ENCODE assay signal across 8 cellular contexts in the genomic region with DNA sequence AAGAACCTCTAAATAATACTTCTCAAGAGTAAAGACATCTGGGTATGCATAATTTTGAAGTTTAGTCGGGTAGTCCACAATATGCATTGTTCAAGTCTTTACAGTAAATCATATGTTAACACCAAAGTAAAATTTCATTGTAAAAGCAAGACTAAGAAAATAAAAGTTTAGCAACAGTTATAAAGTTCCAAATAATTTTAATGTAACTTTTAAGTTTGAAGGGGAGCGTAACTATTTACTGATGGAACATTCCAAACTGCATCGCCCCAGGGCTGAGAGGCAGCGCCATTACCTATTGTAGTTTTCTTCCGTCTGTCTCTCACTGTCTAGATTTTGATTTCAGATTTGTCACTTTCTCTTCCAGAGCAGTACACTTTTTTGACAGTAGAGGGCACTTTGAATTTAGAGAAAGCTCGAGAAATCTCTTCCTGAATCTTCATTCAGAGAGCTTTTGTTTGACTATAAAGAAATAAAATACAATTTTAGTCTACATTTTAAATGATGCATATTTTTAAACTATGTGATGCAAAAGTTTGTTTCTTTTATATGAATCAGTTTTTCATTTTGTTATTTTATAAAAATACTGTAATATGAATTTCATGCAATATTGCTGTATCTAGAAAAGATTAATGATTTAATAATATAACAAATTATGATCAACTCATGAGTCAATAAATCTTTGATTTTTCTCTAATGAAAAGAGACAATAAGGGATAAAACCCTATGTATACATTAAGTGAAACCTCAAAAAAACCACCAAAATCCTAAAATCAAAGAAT.
DNase-seq lines count a peak whose midpoint lies in the region; ATAC-seq and TF ChIP-seq lines count a peak whose summit lies in the region.

No MANE protein-coding gene starts in this region.

- WGBS in SK-N-SH (ENCODE audit: low lambda C conversion rate) = 5% methylated on average over 6 of the region's 6 CpGs
- 3 to 12% methylated on average over 6 of the region's 6 CpGs for WGBS in sigmoid colon, 2 donors

- H3K4me3 ChIP-seq in NB4 (ENCODE audit: low read depth, low read length) (no peak overlapping the region), SK-N-SH (ENCODE audit: low read depth in 2 of 2, low read length in 1 of 2) (no peak overlapping the region; a peak in 1 of 4 replicates), foreskin fibroblast (ENCODE audit: low read depth in 1 of 2, low read length in 2 of 2) (no peak overlapping the region), sigmoid colon (no peak overlapping the region)

- no peak for TF ChIP-seq POLR2A in NB4 (IDR thresholded peaks at IDR 0.05; ENCODE audit: extremely low read depth, insufficient read length)
- TF ChIP-seq POLR2A in sigmoid colon (IDR thresholded peaks at IDR 0.05) = no peak

- no peak overlapping the region for H3K27ac ChIP-seq in 22Rv1
- H3K27ac ChIP-seq in SK-N-SH (ENCODE audit: low read depth in 2 of 2, low read length in 1 of 2) = no peak overlapping the region
- no peak overlapping the region for H3K27ac ChIP-seq in sigmoid colon

- H3K27me3 ChIP-seq in SK-N-SH (ENCODE audit: insufficient read depth) (no peaks in the 10 kb centered on the region), sigmoid colon (no peaks in the 10 kb centered on the region)

- H3K36me3 ChIP-seq in SK-N-SH (replicated peaks in 1 of 2; ENCODE audit: control insufficient read depth in 1 of 2, insufficient read depth in 2 of 2, low read length in 1 of 2) (no peaks in the 10 kb centered on the region), sigmoid colon (no peaks in the 10 kb centered on the region)

- peak; percentile 57 for TF ChIP-seq CTCF in 22Rv1 (IDR thresholded peaks at IDR 0.05)
- TF ChIP-seq CTCF in GM12874 (IDR thresholded peaks at IDR 0.05; ENCODE audit: insufficient read depth, low read depth, low read length) = peak; percentile 51
- TF ChIP-seq CTCF in NB4 (IDR thresholded peaks at IDR 0.05; ENCODE audit: low read depth, low read length) = peak; percentile 80
- peak; percentile 88 for TF ChIP-seq CTCF in SK-N-SH (IDR thresholded peaks at IDR 0.05)
- TF ChIP-seq CTCF in foreskin fibroblast (IDR thresholded peaks at IDR 0.05; ENCODE audit: low read depth, low read length) = peak; percentile 71
- peak in 3 of 4 experiments; percentile 56 to 77 (median 74) for TF ChIP-seq CTCF in sigmoid colon (IDR thresholded peaks at IDR 0.05)

- H3F3A ChIP-seq in SK-N-SH (replicated peaks; ENCODE audit: insufficient read depth) = no peaks in the 10 kb centered on the region

- no peak overlapping the region for H3K9ac ChIP-seq in SK-N-SH

- DNase-seq in NB4 (ENCODE audit: low read depth) = peak; percentile 85
- peak; percentile 49 for DNase-seq in SK-N-SH
- DNase-seq in foreskin fibroblast = peak; percentile 5 to 67
- no peak for DNase-seq in sigmoid colon
- no peak for DNase-seq in activated CD4-positive, CD25-positive, alpha-beta regulatory T cell treated with anti-CD3 and anti-CD28 coated beads, Interleukin-2, amount 50 U/mL, for 72 hours

- H2AFZ ChIP-seq in SK-N-SH (ENCODE audit: low read depth) = peak overlapping the region; percentile 61; the same call in 1 of the 2 replicates

- no peaks in the 10 kb centered on the region for H4K20me1 ChIP-seq in SK-N-SH (ENCODE audit: insufficient read depth)

- TF ChIP-seq RAD21 in SK-N-SH (IDR thresholded peaks at IDR 0.05; ENCODE audit: low read length) = peak; percentile 88

- TF ChIP-seq EP300 in SK-N-SH (IDR thresholded peaks at IDR 0.05; ENCODE audit: borderline replicate concordance in 1 of 2, low read depth in 1 of 2, low read length in 1 of 2) (no peak), sigmoid colon (IDR thresholded peaks at IDR 0.05) (no peak)

- 0 out of 2 replicates have a peak overlapping the region, but pooled peaks have one; percentile 24 for H3K4me2 ChIP-seq in SK-N-SH

- H3K79me2 ChIP-seq in SK-N-SH (ENCODE audit: insufficient read depth) = no peaks in the 10 kb centered on the region

- ATAC-seq in HG02678 (IDR thresholded peaks at IDR 0.05; ENCODE audit: unreplicated experiment) = peak; percentile 62

- intact Hi-C loops in sigmoid colon (cut with DNase I) = loop anchor here (5.0 kb wide), 2 partner anchors 391 to 1081 kb away; a partner anchor contains a TSS

- H3K4me1 ChIP-seq in SK-N-SH (ENCODE audit: control insufficient read depth in 1 of 2, insufficient read depth in 2 of 2, low read depth in 1 of 2, low read length in 1 of 2) (no peaks in the 10 kb centered on the region), sigmoid colon (peaks cover 0 to 13% (median 7%) of the 10 kb centered on the region in 4 donors)

- no peaks in the 10 kb centered on the region for H3K9me2 ChIP-seq in SK-N-SH

- H3K9me3 ChIP-seq in SK-N-SH = no peaks in the 10 kb centered on the region
- H3K9me3 ChIP-seq in sigmoid colon = no peaks in the 10 kb centered on the region

- CTCF ChIA-PET in SK-N-SH (lab: Yijun Ruan, JAX) = interaction anchor here (0.6 to 2.1 kb wide), 42 partner anchors 11 to 1133 kb away, joined by 3 to 27 read pairs (median 3); a partner anchor contains a TSS

- POLR2A ChIA-PET in SK-N-SH (lab: Yijun Ruan, JAX) = interaction anchor here (1.0 kb wide), 1 partner anchor 390 kb away, joined by 3 read pairs; a partner anchor contains a TSS

TF ChIP-seq in SK-N-SH, 30 proteins besides CTCF, POLR2A, EP300 and RAD21:
- TF ChIP-seq SMC3 (IDR thresholded peaks at IDR 0.05; ENCODE audit: low read depth, low read length) (peak; percentile 80), RCOR1 (IDR thresholded peaks at IDR 0.05; ENCODE audit: low read length) (no peak), GATA2 (CRISPR knock-in tag; IDR thresholded peaks at IDR 0.05) (peak; percentile 36; the same call in 1 of the 2 replicates), NFIC (IDR thresholded peaks at IDR 0.05; ENCODE audit: borderline replicate concordance) (no peak), FOXM1 (IDR thresholded peaks at IDR 0.05; ENCODE audit: low read depth) (no peak), TAF1 (IDR thresholded peaks at IDR 0.05; ENCODE audit: borderline replicate concordance, low read depth, low read length) (no peak), TEAD4 (IDR thresholded peaks at IDR 0.05; ENCODE audit: borderline replicate concordance, insufficient read depth) (no peak), NRF1 (IDR thresholded peaks at IDR 0.05; ENCODE audit: low read depth, low read length) (no peak), POLR2AphosphoS5 (IDR thresholded peaks at IDR 0.05; ENCODE audit: low read depth, low read length) (no peak), MEF2A (IDR thresholded peaks at IDR 0.05; ENCODE audit: borderline replicate concordance, low read depth) (no peak)
- TF ChIP-seq, protein P1, sequence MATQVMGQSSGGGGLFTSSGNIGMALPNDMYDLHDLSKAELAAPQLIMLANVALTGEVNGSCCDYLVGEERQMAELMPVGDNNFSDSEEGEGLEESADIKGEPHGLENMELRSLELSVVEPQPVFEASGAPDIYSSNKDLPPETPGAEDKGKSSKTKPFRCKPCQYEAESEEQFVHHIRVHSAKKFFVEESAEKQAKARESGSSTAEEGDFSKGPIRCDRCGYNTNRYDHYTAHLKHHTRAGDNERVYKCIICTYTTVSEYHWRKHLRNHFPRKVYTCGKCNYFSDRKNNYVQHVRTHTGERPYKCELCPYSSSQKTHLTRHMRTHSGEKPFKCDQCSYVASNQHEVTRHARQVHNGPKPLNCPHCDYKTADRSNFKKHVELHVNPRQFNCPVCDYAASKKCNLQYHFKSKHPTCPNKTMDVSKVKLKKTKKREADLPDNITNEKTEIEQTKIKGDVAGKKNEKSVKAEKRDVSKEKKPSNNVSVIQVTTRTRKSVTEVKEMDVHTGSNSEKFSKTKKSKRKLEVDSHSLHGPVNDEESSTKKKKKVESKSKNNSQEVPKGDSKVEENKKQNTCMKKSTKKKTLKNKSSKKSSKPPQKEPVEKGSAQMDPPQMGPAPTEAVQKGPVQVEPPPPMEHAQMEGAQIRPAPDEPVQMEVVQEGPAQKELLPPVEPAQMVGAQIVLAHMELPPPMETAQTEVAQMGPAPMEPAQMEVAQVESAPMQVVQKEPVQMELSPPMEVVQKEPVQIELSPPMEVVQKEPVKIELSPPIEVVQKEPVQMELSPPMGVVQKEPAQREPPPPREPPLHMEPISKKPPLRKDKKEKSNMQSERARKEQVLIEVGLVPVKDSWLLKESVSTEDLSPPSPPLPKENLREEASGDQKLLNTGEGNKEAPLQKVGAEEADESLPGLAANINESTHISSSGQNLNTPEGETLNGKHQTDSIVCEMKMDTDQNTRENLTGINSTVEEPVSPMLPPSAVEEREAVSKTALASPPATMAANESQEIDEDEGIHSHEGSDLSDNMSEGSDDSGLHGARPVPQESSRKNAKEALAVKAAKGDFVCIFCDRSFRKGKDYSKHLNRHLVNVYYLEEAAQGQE (IDR thresholded peaks at IDR 0.05; ENCODE audit: low read depth, low read length) = no peak
- TF ChIP-seq, protein P2, sequence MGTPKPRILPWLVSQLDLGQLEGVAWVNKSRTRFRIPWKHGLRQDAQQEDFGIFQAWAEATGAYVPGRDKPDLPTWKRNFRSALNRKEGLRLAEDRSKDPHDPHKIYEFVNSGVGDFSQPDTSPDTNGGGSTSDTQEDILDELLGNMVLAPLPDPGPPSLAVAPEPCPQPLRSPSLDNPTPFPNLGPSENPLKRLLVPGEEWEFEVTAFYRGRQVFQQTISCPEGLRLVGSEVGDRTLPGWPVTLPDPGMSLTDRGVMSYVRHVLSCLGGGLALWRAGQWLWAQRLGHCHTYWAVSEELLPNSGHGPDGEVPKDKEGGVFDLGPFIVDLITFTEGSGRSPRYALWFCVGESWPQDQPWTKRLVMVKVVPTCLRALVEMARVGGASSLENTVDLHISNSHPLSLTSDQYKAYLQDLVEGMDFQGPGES (IDR thresholded peaks at IDR 0.05; ENCODE audit: low read depth, low read length) = no peak
TF ChIP-seq in SK-N-SH: peak in this region for 2.

Comparison
In these comparisons a context has a peak if more than half of its experiments do, and no peak if none do; other contexts are left out.
1. DNase-seq: peak in NB4 (single experiment), SK-N-SH (single experiment) and foreskin fibroblast (2 of 2); none in sigmoid colon (single experiment) and activated CD4-positive, CD25-positive, alpha-beta regulatory T cell treated with anti-CD3 and anti-CD28 coated beads, Interleukin-2, amount 50 U/mL, for 72 hours (single experiment).
2. Peak in every context shown above with its lines, with median percentiles within 50 percentile points of each other: CTCF ChIP-seq.